9 cellular contexts compared by ENCODE assay signal in the genomic region with DNA sequence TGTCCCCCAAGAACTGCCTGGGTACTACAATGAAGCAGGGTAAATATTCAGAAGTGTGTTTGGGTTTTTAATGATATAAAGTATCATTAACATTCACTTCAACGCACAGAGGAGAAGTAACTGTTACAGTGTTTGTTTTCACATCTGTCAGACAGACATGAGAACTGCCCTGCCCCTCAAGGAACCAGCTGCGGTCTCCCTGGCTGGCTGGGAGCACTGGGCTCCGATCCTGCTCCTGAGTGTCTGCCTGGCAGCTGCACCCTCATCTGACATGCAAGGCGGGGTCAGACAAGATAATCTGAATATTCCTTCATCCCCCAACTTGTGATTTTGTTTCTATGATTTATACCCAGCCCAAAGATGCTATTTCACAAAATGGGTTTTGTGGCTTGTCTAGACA.
DNase-seq lines count a peak whose midpoint lies in the region; TF ChIP-seq lines count a peak whose summit lies in the region.
"Had no signal": no experiment of that assay in that cellular context is flagged by ENCODE, and none has a peak within 500 bp of the region (broad histone marks: within the 10 kb centered on the region; RNA-seq: fewer than 3 reads in every experiment).

No MANE protein-coding gene starts in this region.

- intact Hi-C loops in CD4-positive, alpha-beta memory T cell (cut with micrococcal nuclease), result loop anchor here (5.0 kb wide), 1 partner anchor 255 kb away; no protein-coding TSS in a partner anchor
- intact Hi-C loops in dorsolateral prefrontal cortex (cut with DNase I), result loop anchor here (5.0 kb wide), 2 partner anchors 180 to 235 kb away; partner anchors contain the start of gene ZNF236 (in 1 of the 2)

- peaks cover 64 to 90% (median 80%) of the 10 kb centered on the region in 4 donors for H3K4me1 Mint-ChIP-seq in CD4-positive, alpha-beta memory T cell
- H3K4me1 Mint-ChIP-seq in nephron progenitor cell, result peaks cover 61% of the 10 kb centered on the region

- peak in 1 of 56 donors; percentile 11 for TF ChIP-seq CTCF in dorsolateral prefrontal cortex (IDR thresholded peaks at IDR 0.05 in 54 of 56, conservative IDR thresholded peaks at IDR 0.05 in 2 of 56; ENCODE audit: low read depth in 1 of 56, partially characterized antibody in 56 of 56)
- no peak for TF ChIP-seq CTCF in nephron progenitor cell (IDR thresholded peaks at IDR 0.05)

- peak overlapping the region; percentile 84 for H3K27ac ChIP-seq in CD4-positive, alpha-beta memory T cell (ENCODE audit: low read depth, low read length)
- peak overlapping the region in 53 of 59 donors; percentile 0 to 100 (median 94) for H3K27ac ChIP-seq in dorsolateral prefrontal cortex

- H3K9me3 ChIP-seq in CD4-positive, alpha-beta memory T cell (ENCODE audit: control insufficient read depth in 1 of 2, low read length in 2 of 2), result no peaks in the 10 kb centered on the region

- H3K27ac Mint-ChIP-seq in CD4-positive, alpha-beta memory T cell, result peak overlapping the region; percentile 85 to 100 (median 97)
- no peak overlapping the region for H3K27ac Mint-ChIP-seq in nephron progenitor cell

- H3K36me3 ChIP-seq in CD4-positive, alpha-beta memory T cell (ENCODE audit: insufficient read depth, low read length), result no peaks in the 10 kb centered on the region

- H3K9me3 Mint-ChIP-seq in CD4-positive, alpha-beta memory T cell, result no peaks in the 10 kb centered on the region
- H3K9me3 Mint-ChIP-seq in nephron progenitor cell, result no peaks in the 10 kb centered on the region

- POLR2A ChIA-PET in CD4-positive, alpha-beta memory T cell (lab: Charles Lee; ENCODE audit: partially characterized antibody), result interaction anchor here (4.2 to 9.8 kb wide), 3 partner anchors 11 to 74 kb away, joined by 28 to 160 read pairs (median 68); partner anchors contain the start of gene MBP

- CTCF ChIA-PET in CD4-positive, alpha-beta memory T cell (lab: Charles Lee; ENCODE audit: partially characterized antibody), result interaction anchor here (0.8 to 13.0 kb wide), 8 partner anchors 13 to 93 kb away, joined by 3 to 141 read pairs (median 5); no protein-coding TSS in a partner anchor

- no peaks in the 10 kb centered on the region for H3K27me3 Mint-ChIP-seq in CD4-positive, alpha-beta memory T cell
- H3K27me3 Mint-ChIP-seq in nephron progenitor cell (ENCODE audit: low read depth, poor library complexity), result peaks cover 14% of the 10 kb centered on the region

- no peak overlapping the region for H3K4me3 ChIP-seq in CD4-positive, alpha-beta memory T cell (ENCODE audit: low read length in 2 of 2)
- H3K4me3 ChIP-seq in dorsolateral prefrontal cortex, result peak overlapping the region in 9 of 59 donors; percentile 2 to 33 (median 14)

- peak overlapping the region; percentile 5 to 92 (median 41) for H3K4me3 Mint-ChIP-seq in CD4-positive, alpha-beta memory T cell
- peak overlapping the region; percentile 61 for H3K4me3 Mint-ChIP-seq in nephron progenitor cell

- peaks cover 95% of the 10 kb centered on the region for H3K4me1 ChIP-seq in CD4-positive, alpha-beta memory T cell (ENCODE audit: insufficient read depth, low read length)

- H3K36me3 Mint-ChIP-seq in CD4-positive, alpha-beta memory T cell, result peaks cover 11 to 24% of the 10 kb centered on the region in 2 donors
- no peaks in the 10 kb centered on the region for H3K36me3 Mint-ChIP-seq in nephron progenitor cell (ENCODE audit: low read depth)

- DNase-seq in CD4-positive, alpha-beta memory T cell, result no peak
- DNase-seq in NCI-H2029 treated with DMSO at 0.1 percent for 48 hours (lab: John Stamatoyannopoulos, UW), result peak; percentile 36
- DNase-seq in dorsolateral prefrontal cortex, result peak in 1 of 10 donors; percentile 62
- DNase-seq in nephron progenitor cell, result no peak
- no peak for DNase-seq in middle frontal gyrus (ENCODE audit: extremely low spot score, low spot score)
- no peak for DNase-seq in HUDEP-2 (lab: John Stamatoyannopoulos, UW; ENCODE audit: unreplicated experiment in 76 of 76)
- DNase-seq in epidermal melanocyte (ENCODE audit: insufficient read length, low spot score), result no peak
- DNase-seq in iPS-NIHi7 (ENCODE audit: extremely low spot score), result no peak
- DNase-seq: NCI-H2081 had no signal

- no peaks in the 10 kb centered on the region for H3K27me3 ChIP-seq in CD4-positive, alpha-beta memory T cell (ENCODE audit: insufficient read depth, low read length)
- H3K27me3 ChIP-seq in dorsolateral prefrontal cortex, result no peaks in the 10 kb centered on the region
